ENCODE assay signal across 25 cellular contexts in the genomic region with DNA sequence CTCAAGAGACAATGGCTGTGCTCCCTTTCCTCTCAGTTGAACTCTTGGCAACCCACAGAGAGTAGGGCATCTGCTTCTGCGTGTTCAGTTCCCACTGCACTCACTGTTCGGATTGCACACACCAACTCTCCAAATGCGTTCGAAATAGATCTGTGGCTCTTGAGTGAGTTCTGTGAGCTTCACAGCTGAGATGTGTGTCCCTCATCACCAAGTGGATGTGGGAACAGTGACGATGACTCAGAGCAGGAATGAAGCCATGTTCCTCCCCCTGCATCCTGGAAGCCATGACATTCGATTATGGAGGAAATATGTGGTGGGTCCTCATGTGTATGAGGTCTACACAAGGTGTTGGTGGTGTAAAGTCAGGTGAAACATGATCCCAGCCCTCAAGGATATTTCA.
"Had no signal": no experiment of that assay in that cellular context is flagged by ENCODE, and none has a peak within 500 bp of the region (broad histone marks: within the 10 kb centered on the region; RNA-seq: fewer than 3 reads in every experiment).

No MANE protein-coding gene starts in this region.

- H3K27me3 ChIP-seq: ascending aorta, Peyer's patch had no signal

- H3K9me3 ChIP-seq: ascending aorta, Peyer's patch had no signal

- H3K4me3 ChIP-seq: ascending aorta, Peyer's patch had no signal

- H3K4me1 ChIP-seq: Peyer's patch had no signal

- ATAC-seq: activated CD8-positive, alpha-beta T cell treated with anti-CD3 and anti-CD28 coated beads for 36 hours; PC-3; Right ventricle myocardium inferior had no signal

- H3K36me3 ChIP-seq: ascending aorta, Peyer's patch had no signal

- H3K36me3 Mint-ChIP-seq: activated naive CD4-positive, alpha-beta T cell treated with anti-CD3 and anti-CD28 coated beads, Interleukin-2, amount 50 U/mL, for 24 hours; activated naive CD8-positive, alpha-beta T cell treated with anti-CD3 and anti-CD28 coated beads, Interleukin-2, amount 10 ng/mL, durations not matched to agents 7 days and 5 days had no signal

- H3K9me3 Mint-ChIP-seq: activated CD8-positive, alpha-beta T cell treated with anti-CD3 and anti-CD28 coated beads for 36 hours; activated naive CD4-positive, alpha-beta T cell treated with anti-CD3 and anti-CD28 coated beads, Interleukin-2, amount 50 U/mL, for 24 hours; activated T-helper 2 cell treated with anti-CD3 and anti-CD28 coated beads, Interferon-gamma antibody, Interleukin-2, Interleukin-4, amounts not matched to agents 10 μg/mL and 5 μg/mL and 100 μg/mL, durations not matched to agents 14 hours and 24 hours and 36 hours had no signal

- H3K27me3 Mint-ChIP-seq: activated naive CD8-positive, alpha-beta T cell treated with anti-CD3 and anti-CD28 coated beads, Interleukin-2, amount 10 ng/mL, durations not matched to agents 7 days and 5 days had no signal

- DNase-seq: activated CD4-positive, alpha-beta T cell treated with anti-CD3 and anti-CD28 coated beads, Interleukin-2, amount 10 ng/mL, durations not matched to agents 24 days and 14 days; activated CD4-positive, alpha-beta T cell treated with anti-CD3 and anti-CD28 coated beads, Interleukin-2, amount 50 U/mL, for 4 hours; activated CD8-positive, alpha-beta T cell treated with anti-CD3 and anti-CD28 coated beads for 36 hours; activated gamma-delta T cell; activated naive CD4-positive, alpha-beta T cell treated with Interleukin-2 at 50 U/mL for 16 hours; activated naive CD8-positive, alpha-beta T cell treated with anti-CD3 and anti-CD28 coated beads, Interleukin-2, amount 10 ng/mL, durations not matched to agents 7 days and 5 days; activated T-cell treated with anti-CD3 and anti-CD28 coated beads, Interleukin-2, amount 50 U/mL, for 24 hours; NCI-H1105; NCI-H1417 treated with DMSO at 0.1 percent for 48 hours; NCI-H187 treated with DMSO at 0.1 percent for 48 hours; NCI-H2081; NCI-H2171 treated with DMSO at 0.1 percent for 48 hours; NCI-H2227 treated with DMSO at 0.1 percent for 48 hours; NCI-H446; NCI-H510A treated with DMSO at 0.1 percent for 48 hours; NCI-H69; PC-3; Peyer's patch; T1000 had no signal

- H3K27ac Mint-ChIP-seq: activated CD4-positive, alpha-beta T cell treated with anti-CD3 and anti-CD28 coated beads, Interleukin-2, amount 10 ng/mL, durations not matched to agents 24 days and 14 days; activated CD8-positive, alpha-beta T cell treated with anti-CD3 and anti-CD28 coated beads for 36 hours; activated naive CD4-positive, alpha-beta T cell treated with anti-CD3 and anti-CD28 coated beads, Interleukin-2, amount 50 U/mL, for 24 hours; activated naive CD8-positive, alpha-beta T cell treated with anti-CD3 and anti-CD28 coated beads, Interleukin-2, amount 10 ng/mL, durations not matched to agents 7 days and 5 days; activated T-cell treated with anti-CD3 and anti-CD28 coated beads, Interleukin-2, amount 50 U/mL, for 24 hours; activated T-helper 2 cell treated with anti-CD3 and anti-CD28 coated beads, Interferon-gamma antibody, Interleukin-2, Interleukin-4, amounts not matched to agents 10 μg/mL and 5 μg/mL and 100 μg/mL, durations not matched to agents 14 hours and 24 hours and 36 hours had no signal

- H3K27ac ChIP-seq: ascending aorta, KMS-11, Peyer's patch, RWPE1 had no signal

- H3K4me3 Mint-ChIP-seq: activated CD4-positive, alpha-beta T cell treated with anti-CD3 and anti-CD28 coated beads, Interleukin-2, amount 10 ng/mL, durations not matched to agents 24 days and 14 days; activated CD8-positive, alpha-beta T cell treated with anti-CD3 and anti-CD28 coated beads for 36 hours; activated naive CD4-positive, alpha-beta T cell treated with anti-CD3 and anti-CD28 coated beads, Interleukin-2, amount 50 U/mL, for 24 hours; activated naive CD8-positive, alpha-beta T cell treated with anti-CD3 and anti-CD28 coated beads, Interleukin-2, amount 10 ng/mL, durations not matched to agents 7 days and 5 days; activated T-cell treated with anti-CD3 and anti-CD28 coated beads, Interleukin-2, amount 50 U/mL, for 24 hours had no signal

- H3K4me1 Mint-ChIP-seq: activated CD4-positive, alpha-beta T cell treated with anti-CD3 and anti-CD28 coated beads, Interleukin-2, amount 10 ng/mL, durations not matched to agents 24 days and 14 days; activated naive CD4-positive, alpha-beta T cell treated with anti-CD3 and anti-CD28 coated beads, Interleukin-2, amount 50 U/mL, for 24 hours; activated naive CD8-positive, alpha-beta T cell treated with anti-CD3 and anti-CD28 coated beads, Interleukin-2, amount 10 ng/mL, durations not matched to agents 7 days and 5 days had no signal
